In genomic region chr1:100065183-100065968, GRCh38 we compare ENCODE assay signal across 12 cellular contexts.
DNase-seq lines count a peak whose midpoint lies in the region; ATAC-seq and TF ChIP-seq lines count a peak whose summit lies in the region.
"Had no signal": no experiment of that assay in that cellular context is flagged by ENCODE, and none has a peak within 500 bp of the region (broad histone marks: within the 10 kb centered on the region; RNA-seq: fewer than 3 reads in every experiment).

No MANE protein-coding gene starts in this region.

- peaks cover 39% of the 10 kb centered on the region for H3K36me3 ChIP-seq in CD8-positive, alpha-beta T cell (ENCODE audit: insufficient read depth, low read length)
- H3K36me3 ChIP-seq in esophagus muscularis mucosa, result peaks cover 42 to 85% (median 76%) of the 10 kb centered on the region in 4 donors

- POLR2A ChIA-PET in CD8-positive, alpha-beta T cell (lab: Charles Lee), result interaction anchor here (0.8 kb wide), 1 partner anchor 27 kb away, joined by 3 read pairs; a partner anchor contains a TSS

- peaks cover 33% of the 10 kb centered on the region for H3K4me1 Mint-ChIP-seq in CD8-positive, alpha-beta T cell (ENCODE audit: low read depth)
- H3K4me1 Mint-ChIP-seq in activated naive CD8-positive, alpha-beta T cell treated with anti-CD3 and anti-CD28 coated beads, Interleukin-2, amount 50 U/mL, for 24 hours, result peaks cover 18% of the 10 kb centered on the region
- H3K4me1 Mint-ChIP-seq in natural killer cell, result peaks cover 28 to 29% of the 10 kb centered on the region in 2 donors
- H3K4me1 Mint-ChIP-seq: nephron had no signal

- peaks cover 81% of the 10 kb centered on the region for H3K36me3 Mint-ChIP-seq in CD8-positive, alpha-beta T cell
- peaks cover 60% of the 10 kb centered on the region for H3K36me3 Mint-ChIP-seq in activated naive CD8-positive, alpha-beta T cell treated with anti-CD3 and anti-CD28 coated beads, Interleukin-2, amount 50 U/mL, for 24 hours (ENCODE audit: low read depth)
- no peaks in the 10 kb centered on the region for H3K36me3 Mint-ChIP-seq in natural killer cell

- no peak for DNase-seq in CD8-positive, alpha-beta T cell
- DNase-seq in H4 (ENCODE audit: low spot score) (peak; percentile 5), natural killer cell (no peak), T1000 (lab: John Stamatoyannopoulos, UW) (no peak), NCI-H1930 (lab: John Stamatoyannopoulos, UW) (no peak), esophagus muscularis mucosa (ENCODE audit: extremely low spot score) (no peak)
- no peak for DNase-seq in activated naive CD8-positive, alpha-beta T cell treated with anti-CD3 and anti-CD28 coated beads, Interleukin-2, amount 50 U/mL, for 24 hours
- DNase-seq: KG1, kidney, NCI-H2081 had no signal

- H3K4me1 ChIP-seq in CD8-positive, alpha-beta T cell (ENCODE audit: insufficient read depth, low read length), result peaks cover 9% of the 10 kb centered on the region
- peaks cover 3 to 12% (median 6%) of the 10 kb centered on the region in 4 donors for H3K4me1 ChIP-seq in esophagus muscularis mucosa
- H3K4me1 ChIP-seq: suprapubic skin had no signal

- H3K4me3 ChIP-seq in CD8-positive, alpha-beta T cell (ENCODE audit: low read depth, low read length), result no peak overlapping the region
- no peak overlapping the region for H3K4me3 ChIP-seq in esophagus muscularis mucosa
- H3K4me3 ChIP-seq: suprapubic skin had no signal

- peak overlapping the region; percentile 73 for H3K27ac Mint-ChIP-seq in CD8-positive, alpha-beta T cell
- H3K27ac Mint-ChIP-seq in activated naive CD8-positive, alpha-beta T cell treated with anti-CD3 and anti-CD28 coated beads, Interleukin-2, amount 50 U/mL, for 24 hours, result peak overlapping the region; percentile 84
- H3K27ac Mint-ChIP-seq in natural killer cell, result peak overlapping the region; percentile 74 to 83
- H3K27ac Mint-ChIP-seq: nephron had no signal

- CTCF ChIA-PET in CD8-positive, alpha-beta T cell (lab: Charles Lee), result no interaction called here

- no peak for TF ChIP-seq POLR2A in esophagus muscularis mucosa (IDR thresholded peaks at IDR 0.05; ENCODE audit: low read depth)

- WGBS in esophagus muscularis mucosa, result 84% methylated on average over 1 of the region's 1 CpG

- H3K27me3 ChIP-seq in CD8-positive, alpha-beta T cell (ENCODE audit: insufficient read depth, low read length), result no peaks in the 10 kb centered on the region
- no peaks in the 10 kb centered on the region for H3K27me3 ChIP-seq in esophagus muscularis mucosa
- H3K27me3 ChIP-seq: suprapubic skin had no signal

- TF ChIP-seq CTCF in CD8-positive, alpha-beta T cell (IDR thresholded peaks at IDR 0.05), result no peak
- TF ChIP-seq CTCF in natural killer cell (IDR thresholded peaks at IDR 0.05), result no peak
- TF ChIP-seq CTCF in esophagus muscularis mucosa (IDR thresholded peaks at IDR 0.05), result no peak

- no peak overlapping the region for H3K4me3 Mint-ChIP-seq in CD8-positive, alpha-beta T cell
- H3K4me3 Mint-ChIP-seq in activated naive CD8-positive, alpha-beta T cell treated with anti-CD3 and anti-CD28 coated beads, Interleukin-2, amount 50 U/mL, for 24 hours, result no peak overlapping the region
- H3K4me3 Mint-ChIP-seq in natural killer cell, result peak overlapping the region; percentile 75
- H3K4me3 Mint-ChIP-seq: nephron had no signal

- no peaks in the 10 kb centered on the region for H3K27me3 Mint-ChIP-seq in CD8-positive, alpha-beta T cell (ENCODE audit: low read depth)
- H3K27me3 Mint-ChIP-seq in activated naive CD8-positive, alpha-beta T cell treated with anti-CD3 and anti-CD28 coated beads, Interleukin-2, amount 50 U/mL, for 24 hours, result no peaks in the 10 kb centered on the region
- no peaks in the 10 kb centered on the region for H3K27me3 Mint-ChIP-seq in natural killer cell (ENCODE audit: low read depth in 2 of 2)

- TF ChIP-seq EP300 in esophagus muscularis mucosa (IDR thresholded peaks at IDR 0.05), result no peak

- intact Hi-C loops in CD8-positive, alpha-beta T cell (cut with DNase I, micrococcal nuclease), result no loop called here
- intact Hi-C loops in natural killer cell (cut with micrococcal nuclease), result no loop called here
- intact Hi-C loops in esophagus muscularis mucosa (cut with DNase I), result no loop called here

- H3K27ac ChIP-seq in CD8-positive, alpha-beta T cell (ENCODE audit: low read depth, low read length), result no peak overlapping the region
- H3K27ac ChIP-seq in esophagus muscularis mucosa (replicated peaks in 1 of 4), result no peak overlapping the region
- H3K27ac ChIP-seq: suprapubic skin had no signal

- ATAC-seq in CD8-positive, alpha-beta T cell, result no peak
- no peak for ATAC-seq in activated naive CD8-positive, alpha-beta T cell treated with anti-CD3 and anti-CD28 coated beads, Interleukin-2, amount 50 U/mL, for 24 hours
- peak in 1 of 3 donors; percentile 14 for ATAC-seq in natural killer cell

- H3K9me3 Mint-ChIP-seq in CD8-positive, alpha-beta T cell, result no peaks in the 10 kb centered on the region
- no peaks in the 10 kb centered on the region for H3K9me3 Mint-ChIP-seq in activated naive CD8-positive, alpha-beta T cell treated with anti-CD3 and anti-CD28 coated beads, Interleukin-2, amount 50 U/mL, for 24 hours
- no peaks in the 10 kb centered on the region for H3K9me3 Mint-ChIP-seq in natural killer cell
- H3K9me3 Mint-ChIP-seq: nephron had no signal

- no peaks in the 10 kb centered on the region for H3K9me3 ChIP-seq in CD8-positive, alpha-beta T cell (ENCODE audit: low read length)
- H3K9me3 ChIP-seq in esophagus muscularis mucosa, result no peaks in the 10 kb centered on the region
- H3K9me3 ChIP-seq: suprapubic skin had no signal
